1 cellular context compared by ENCODE assay signal in genomic region chr6:117676577-117677218, GRCh38.
TF ChIP-seq lines count a peak whose summit lies in the region.

No MANE protein-coding gene starts in this region.

TF ChIP-seq in H1, 55 proteins besides CTCF, POLR2A, EP300 and RAD21:
- TF ChIP-seq SP2 (IDR thresholded peaks at IDR 0.05; ENCODE audit: low read length) (no peak), RXRA (IDR thresholded peaks at IDR 0.05; ENCODE audit: insufficient read depth, low read depth, low read length) (no peak), CBX5 (IDR thresholded peaks at IDR 0.05; ENCODE audit: low read depth, low read length) (no peak), ATF3 (IDR thresholded peaks at IDR 0.05; ENCODE audit: insufficient read depth, low read depth, low read length) (no peak), ZNF274 (IDR thresholded peaks at IDR 0.05; ENCODE audit: borderline replicate concordance, extremely low read depth, low read length) (no peak), KDM4A (IDR thresholded peaks at IDR 0.05; ENCODE audit: low read depth, low read length, severe bottlenecking) (no peak), CBX8 (IDR thresholded peaks at IDR 0.05; ENCODE audit: borderline replicate concordance, low read depth, low read length) (no peak), TCF12 (IDR thresholded peaks at IDR 0.05; ENCODE audit: low read depth, low read length) (no peak), NRF1 (IDR thresholded peaks at IDR 0.05; ENCODE audit: low read depth, low read length) (no peak), E2F6 (IDR thresholded peaks at IDR 0.05) (no peak), RNF2 (IDR thresholded peaks at IDR 0.05; ENCODE audit: borderline replicate concordance, low read depth, low read length, missing control alignments, poor library complexity, severe bottlenecking) (no peak), KDM1A (IDR thresholded peaks at IDR 0.05; ENCODE audit: borderline replicate concordance, low read length) (no peak), SRF (IDR thresholded peaks at IDR 0.05; ENCODE audit: low read depth, low read length) (no peak), YY1 (IDR thresholded peaks at IDR 0.05; ENCODE audit: low read depth, low read length) (no peak), SIN3A (conservative IDR thresholded peaks at IDR 0.05 in 1 of 2, IDR thresholded peaks at IDR 0.05 in 1 of 2; ENCODE audit: low read depth in 1 of 2, low read length in 2 of 2) (no peak), TAF7 (optimal IDR thresholded peaks at IDR 0.05; ENCODE audit: borderline replicate concordance, low read depth, low read length) (no peak), BRCA1 (IDR thresholded peaks at IDR 0.05; ENCODE audit: low read depth, low read length) (no peak), HDAC2 (IDR thresholded peaks at IDR 0.05; ENCODE audit: borderline replicate concordance in 1 of 2, low read depth in 2 of 2, low read length in 2 of 2) (no peak), TAF1 (IDR thresholded peaks at IDR 0.05; ENCODE audit: low read depth, low read length) (no peak)
